Comparison of ENCODE assay signal across 21 cellular contexts in the genomic region with DNA sequence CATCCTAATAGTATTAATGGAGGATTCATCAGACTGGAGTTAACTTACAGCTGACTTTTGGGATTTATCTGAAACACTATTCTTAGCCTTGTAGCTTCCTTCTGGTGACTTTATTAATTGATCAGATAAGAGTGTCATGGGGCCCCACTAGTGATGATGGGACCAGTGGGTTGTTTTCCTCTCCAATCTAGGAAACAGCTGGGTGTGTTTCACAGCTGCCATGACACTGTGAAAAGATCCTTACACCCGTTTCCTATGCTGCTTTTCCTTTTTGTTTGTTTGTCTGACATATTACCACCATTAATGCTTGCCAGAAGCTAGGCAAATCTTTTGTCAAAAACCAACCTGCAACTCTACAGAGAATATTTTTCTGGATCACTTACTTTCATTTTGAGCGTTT.
DNase-seq lines count a peak whose midpoint lies in the region; ATAC-seq and TF ChIP-seq lines count a peak whose summit lies in the region.
"Had no signal": no experiment of that assay in that cellular context is flagged by ENCODE, and none has a peak within 500 bp of the region (broad histone marks: within the 10 kb centered on the region; RNA-seq: fewer than 3 reads in every experiment).

No MANE protein-coding gene starts in this region.

- H3K27me3 ChIP-seq in CD8-positive, alpha-beta memory T cell (ENCODE audit: insufficient read depth, low read length, poor library complexity, severe bottlenecking) = peaks cover 4% of the 10 kb centered on the region
- H3K27me3 ChIP-seq in mononuclear cell (ENCODE audit: insufficient read depth, low read length) (no peaks in the 10 kb centered on the region), HAP-1 (ENCODE audit: low read depth) (no peaks in the 10 kb centered on the region), uterus (no peaks in the 10 kb centered on the region)
- H3K27me3 ChIP-seq: breast epithelium, thyroid gland had no signal

- intact Hi-C loops in uterus (cut with DNase I; ENCODE audit: low total_unique reads) = no loop called here

- no peak for TF ChIP-seq CTCF in uterus (IDR thresholded peaks at IDR 0.05)

- H3K4me1 ChIP-seq in CD8-positive, alpha-beta memory T cell (ENCODE audit: insufficient read depth, low read length) = no peaks in the 10 kb centered on the region
- H3K4me1 ChIP-seq in mononuclear cell (ENCODE audit: insufficient read depth, low read length) (peaks cover 10% of the 10 kb centered on the region), HAP-1 (no peaks in the 10 kb centered on the region), uterus (no peaks in the 10 kb centered on the region)
- H3K4me1 ChIP-seq: breast epithelium, thyroid gland had no signal

- POLR2A ChIA-PET in CD8-positive, alpha-beta memory T cell (lab: Charles Lee) = no interaction called here
- POLR2A ChIA-PET in activated naive CD8-positive, alpha-beta T cell treated with anti-CD3 and anti-CD28 coated beads, Interleukin-2, amount 10 ng/mL, durations not matched to agents 7 days and 5 days (lab: Charles Lee) = no interaction called here

- no peaks in the 10 kb centered on the region for H3K27me3 Mint-ChIP-seq in T-helper 1 cell treated with Interleukin-12 subunit alpha and Interleukin-12 subunit beta and Interleukin-4 antibody, amounts not matched to agents 30 μg/mL and 1 μg/mL, for 36 hours (ENCODE audit: low read depth)
- H3K27me3 Mint-ChIP-seq in CD8-positive, alpha-beta memory T cell = peaks cover 13 to 70% of the 10 kb centered on the region in 2 donors
- H3K27me3 Mint-ChIP-seq in activated naive CD8-positive, alpha-beta T cell treated with anti-CD3 and anti-CD28 coated beads, Interleukin-2, amount 10 ng/mL, durations not matched to agents 7 days and 5 days = peaks cover 7% of the 10 kb centered on the region

- no peak for ATAC-seq in activated naive CD8-positive, alpha-beta T cell treated with anti-CD3 and anti-CD28 coated beads, Interleukin-2, amount 10 ng/mL, durations not matched to agents 7 days and 5 days (ENCODE audit: low read depth)

- DNase-seq in T-helper 1 cell = no peak
- DNase-seq in CD8-positive, alpha-beta memory T cell = no peak
- no peak for DNase-seq in activated naive CD8-positive, alpha-beta T cell treated with anti-CD3 and anti-CD28 coated beads, Interleukin-2, amount 10 ng/mL, durations not matched to agents 7 days and 5 days
- DNase-seq in HAP-1 (ENCODE audit: low spot score in 2 of 2) = no peak
- DNase-seq in SIG-M5 treated with dmso at 0.1 percent for 504 hours (lab: John Stamatoyannopoulos, UW; ENCODE audit: unreplicated experiment) = no peak
- DNase-seq in uterus = no peak
- DNase-seq: activated CD4-positive, alpha-beta T cell treated with anti-CD3 and anti-CD28 coated beads for 48 hours; activated gamma-delta T cell treated with Interleukin-2 at 50 U/mL for 16 hours; Kasumi-1; NCI-H1417 treated with DMSO at 0.1 percent for 48 hours; NCI-H2227 treated with DMSO at 0.1 percent for 48 hours; NK-92 treated with Interleukin-12 subunit alpha and Interleukin-12 subunit beta, amount 100 ng/mL, for 24 hours; retina; stimulated activated CD4-positive, alpha-beta T cell treated with anti-CD3 and anti-CD28 coated beads, Interleukin-1b, Interleukin-23, amount 100 ng/mL, for 48 hours; T-helper 9 cell; thyroid gland had no signal

- in situ Hi-C loops in HAP-1 (cut with MboI; ENCODE audit: low sequenced_read_pairs) = no loop called here

- no peaks in the 10 kb centered on the region for H3K36me3 ChIP-seq in CD8-positive, alpha-beta memory T cell (ENCODE audit: insufficient read depth, low read length)
- H3K36me3 ChIP-seq in HAP-1 (replicated peaks) (no peaks in the 10 kb centered on the region), uterus (no peaks in the 10 kb centered on the region)
- H3K36me3 ChIP-seq: breast epithelium, thyroid gland had no signal

- no peak overlapping the region for H3K27ac Mint-ChIP-seq in T-helper 1 cell treated with Interleukin-12 subunit alpha and Interleukin-12 subunit beta and Interleukin-4 antibody, amounts not matched to agents 30 μg/mL and 1 μg/mL, for 36 hours
- H3K27ac Mint-ChIP-seq in CD8-positive, alpha-beta memory T cell = peak overlapping the region in 1 of 8 donors; percentile 25
- H3K27ac Mint-ChIP-seq in activated naive CD8-positive, alpha-beta T cell treated with anti-CD3 and anti-CD28 coated beads, Interleukin-2, amount 10 ng/mL, durations not matched to agents 7 days and 5 days = no peak overlapping the region

- no peak for TF ChIP-seq POLR2A in uterus (IDR thresholded peaks at IDR 0.05)

- H3K9me3 ChIP-seq in CD8-positive, alpha-beta memory T cell (ENCODE audit: low read length) = no peaks in the 10 kb centered on the region
- H3K9me3 ChIP-seq in mononuclear cell (ENCODE audit: low read depth, low read length) (no peaks in the 10 kb centered on the region), HAP-1 (no peaks in the 10 kb centered on the region), uterus (no peaks in the 10 kb centered on the region)
- H3K9me3 ChIP-seq: thyroid gland had no signal

- H3K4me1 Mint-ChIP-seq in T-helper 1 cell treated with Interleukin-12 subunit alpha and Interleukin-12 subunit beta and Interleukin-4 antibody, amounts not matched to agents 30 μg/mL and 1 μg/mL, for 36 hours (ENCODE audit: low read depth) = peaks cover 8% of the 10 kb centered on the region
- H3K4me1 Mint-ChIP-seq in CD8-positive, alpha-beta memory T cell = peaks cover 0 to 11% (median 0%) of the 10 kb centered on the region in 3 donors
- peaks cover 4% of the 10 kb centered on the region for H3K4me1 Mint-ChIP-seq in activated naive CD8-positive, alpha-beta T cell treated with anti-CD3 and anti-CD28 coated beads, Interleukin-2, amount 10 ng/mL, durations not matched to agents 7 days and 5 days

- no peak overlapping the region for H3K27ac ChIP-seq in CD8-positive, alpha-beta memory T cell (ENCODE audit: low read depth, low read length)
- H3K27ac ChIP-seq in uterus = no peak overlapping the region
- H3K27ac ChIP-seq: 22Rv1, breast epithelium, thyroid gland had no signal

- H3K36me3 Mint-ChIP-seq in T-helper 1 cell treated with Interleukin-12 subunit alpha and Interleukin-12 subunit beta and Interleukin-4 antibody, amounts not matched to agents 30 μg/mL and 1 μg/mL, for 36 hours (ENCODE audit: low read depth) = no peaks in the 10 kb centered on the region
- H3K36me3 Mint-ChIP-seq in CD8-positive, alpha-beta memory T cell = peaks cover 0 to 6% (median 0%) of the 10 kb centered on the region in 3 donors
- no peaks in the 10 kb centered on the region for H3K36me3 Mint-ChIP-seq in activated naive CD8-positive, alpha-beta T cell treated with anti-CD3 and anti-CD28 coated beads, Interleukin-2, amount 10 ng/mL, durations not matched to agents 7 days and 5 days

- CTCF ChIA-PET in CD8-positive, alpha-beta memory T cell (lab: Charles Lee) = interaction anchor here (0.7 kb wide), 1 partner anchor 13 kb away, joined by 3 read pairs; no protein-coding TSS in a partner anchor

- H3K9me3 Mint-ChIP-seq in T-helper 1 cell treated with Interleukin-12 subunit alpha and Interleukin-12 subunit beta and Interleukin-4 antibody, amounts not matched to agents 30 μg/mL and 1 μg/mL, for 36 hours = no peaks in the 10 kb centered on the region
- H3K9me3 Mint-ChIP-seq in CD8-positive, alpha-beta memory T cell = no peaks in the 10 kb centered on the region
- no peaks in the 10 kb centered on the region for H3K9me3 Mint-ChIP-seq in activated naive CD8-positive, alpha-beta T cell treated with anti-CD3 and anti-CD28 coated beads, Interleukin-2, amount 10 ng/mL, durations not matched to agents 7 days and 5 days

- H3K4me3 ChIP-seq in CD8-positive, alpha-beta memory T cell (ENCODE audit: low read length) = peak overlapping the region; percentile 27
- H3K4me3 ChIP-seq in mononuclear cell (ENCODE audit: low read length) (peak overlapping the region; percentile 40), HAP-1 (no peak overlapping the region), uterus (no peak overlapping the region)
- H3K4me3 ChIP-seq: breast epithelium, lung, thyroid gland had no signal

- H3K4me3 Mint-ChIP-seq in T-helper 1 cell treated with Interleukin-12 subunit alpha and Interleukin-12 subunit beta and Interleukin-4 antibody, amounts not matched to agents 30 μg/mL and 1 μg/mL, for 36 hours = peak overlapping the region; percentile 57
- peak overlapping the region; percentile 27 to 74 (median 49) for H3K4me3 Mint-ChIP-seq in CD8-positive, alpha-beta memory T cell
- peak overlapping the region; percentile 58 for H3K4me3 Mint-ChIP-seq in activated naive CD8-positive, alpha-beta T cell treated with anti-CD3 and anti-CD28 coated beads, Interleukin-2, amount 10 ng/mL, durations not matched to agents 7 days and 5 days

Comparison
In these comparisons a context has a peak if more than half of its experiments do, and no peak if none do; other contexts are left out.
1. H3K4me3 ChIP-seq: peak in CD8-positive, alpha-beta memory T cell (single experiment) and mononuclear cell (single experiment); none in HAP-1 (single experiment) and uterus (0 of 2).
2. Peak in every context shown above with its lines, with median percentiles within 50 percentile points of each other: H3K4me3 Mint-ChIP-seq.